ENCODE assay signal across 11 cellular contexts in the genomic region with DNA sequence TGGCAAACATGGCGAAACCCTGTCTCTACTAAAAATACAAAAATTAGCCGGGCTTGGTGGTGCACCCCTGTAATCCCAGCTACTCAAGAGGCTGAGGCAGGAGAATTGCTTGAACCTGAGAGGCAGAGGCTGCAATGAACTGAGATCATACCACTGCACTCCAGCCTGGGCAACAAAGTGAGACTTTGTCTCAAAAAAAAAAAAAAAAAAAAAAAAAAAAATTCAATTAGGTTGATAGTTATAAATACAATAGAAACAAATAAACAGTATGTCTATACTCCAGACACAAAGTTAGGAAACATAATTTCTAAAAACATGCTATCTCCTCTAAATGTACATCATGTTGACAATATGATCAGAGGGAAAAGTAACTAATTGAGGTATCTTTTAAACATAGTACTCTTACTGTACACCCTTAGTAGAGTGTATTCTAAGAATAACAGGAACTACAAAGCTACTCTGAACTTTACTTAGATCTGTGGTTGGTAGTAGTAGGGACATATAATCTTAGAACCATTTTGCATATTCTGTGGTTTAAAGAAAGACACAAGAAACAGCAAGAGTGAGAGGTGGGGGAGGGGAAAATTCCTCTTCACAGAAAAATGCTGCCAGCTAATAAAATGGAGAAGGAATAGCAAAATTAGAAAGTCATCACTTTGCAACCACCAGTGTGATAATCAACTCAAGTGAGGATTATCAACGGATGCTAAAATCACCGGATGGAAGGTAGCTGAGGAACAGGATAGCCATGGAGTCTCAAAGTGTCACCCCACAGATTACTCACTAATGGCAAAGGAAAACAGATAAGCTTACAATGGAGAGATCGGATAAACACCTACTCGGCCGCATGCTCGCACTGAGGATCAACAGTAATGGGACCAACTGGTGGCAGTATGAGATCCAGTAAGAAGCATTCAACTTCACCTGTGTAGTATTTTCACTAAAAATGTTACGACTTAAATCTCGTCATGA.
DNase-seq lines count a peak whose midpoint lies in the region; ATAC-seq and TF ChIP-seq lines count a peak whose summit lies in the region.
"Had no signal": no experiment of that assay in that cellular context is flagged by ENCODE, and none has a peak within 500 bp of the region (broad histone marks: within the 10 kb centered on the region; RNA-seq: fewer than 3 reads in every experiment).

No MANE protein-coding gene starts in this region.

- H3K4me3 ChIP-seq in GM12865 (ENCODE audit: low read depth, low read length), result no peak overlapping the region

- peak; percentile 84 for ATAC-seq in GM21515 (IDR thresholded peaks at IDR 0.05; ENCODE audit: unreplicated experiment)
- ATAC-seq in GM21717 (IDR thresholded peaks at IDR 0.05; ENCODE audit: unreplicated experiment), result no peak

- no peak for TF ChIP-seq CTCF in GM12865 (IDR thresholded peaks at IDR 0.05; ENCODE audit: insufficient read depth, low read depth, low read length, missing control alignments)

- DNase-seq in GM12865 (ENCODE audit: low read depth) (peak; percentile 47), MV-4-11 (lab: John Stamatoyannopoulos, UW) (peak; percentile 79), iris pigment epithelial cell (ENCODE audit: low read depth) (peak; percentile 35), globus pallidus (ENCODE audit: low spot score) (no peak), iPS-NIHi11 (ENCODE audit: low spot score) (no peak)
- DNase-seq in stimulated activated naive CD4-positive, alpha-beta T cell (lab: John Stamatoyannopoulos, UW), result no peak
- DNase-seq: activated CD8-positive, alpha-beta memory T cell treated with anti-CD3 and anti-CD28 coated beads for 24 hours; foreskin melanocyte; NCI-H2107 had no signal

Comparison
In these comparisons a context has a peak if more than half of its experiments do, and no peak if none do; other contexts are left out.
1. DNase-seq: peak in GM12865 (single experiment), MV-4-11 (single experiment) and iris pigment epithelial cell (single experiment); none in globus pallidus (single experiment), iPS-NIHi11 (single experiment) and stimulated activated naive CD4-positive, alpha-beta T cell (0 of 6).